Comparison of ENCODE assay signal across 8 cellular contexts in genomic region chr19:32345261-32346207, GRCh38. TPM values are rescaled to one million over a fixed set of nuclear protein-coding genes. Genes with fewer than 3 reads are reported as not detected.
DNase-seq lines count a peak whose midpoint lies in the region; ATAC-seq lines count a peak whose summit lies in the region.

Gene ZNF507 (plus strand): TSS chr19:32345610. CDS start chr19:32352831, 7,221 bp downstream.

- H3K27ac ChIP-seq in CD8-positive, alpha-beta memory T cell (ENCODE audit: low read depth, low read length): peak within 1 kb of the TSS; percentile 75
- peak within 1 kb of the TSS; percentile 78 for H3K27ac ChIP-seq in effector memory CD4-positive, alpha-beta T cell (ENCODE audit: insufficient read depth, low read length, poor library complexity, severe bottlenecking)

- peaks cover 39% of the 10 kb centered on the region for H3K4me1 ChIP-seq in CD8-positive, alpha-beta memory T cell (ENCODE audit: insufficient read depth, low read length)
- peaks cover 16% of the 10 kb centered on the region for H3K4me1 ChIP-seq in effector memory CD4-positive, alpha-beta T cell (ENCODE audit: control insufficient read depth, insufficient read depth, low read length, poor library complexity, severe bottlenecking)

- H3K36me3 ChIP-seq in CD8-positive, alpha-beta memory T cell (ENCODE audit: insufficient read depth, low read length): peaks cover 18% of the 10 kb centered on the region
- H3K36me3 ChIP-seq in effector memory CD4-positive, alpha-beta T cell (ENCODE audit: control insufficient read depth, insufficient read depth, low read length): peaks cover 17% of the 10 kb centered on the region

- H3K4me3 Mint-ChIP-seq in CD8-positive, alpha-beta memory T cell: peak within 1 kb of the TSS; percentile 92 to 100 (median 97)
- H3K4me3 Mint-ChIP-seq in memory B cell: peak within 1 kb of the TSS; percentile 97

- peaks cover 4 to 6% of the 10 kb centered on the region in 2 donors for H3K27me3 Mint-ChIP-seq in CD8-positive, alpha-beta memory T cell
- H3K27me3 Mint-ChIP-seq in memory B cell: no peaks in the 10 kb centered on the region

- H3K36me3 Mint-ChIP-seq in CD8-positive, alpha-beta memory T cell: peaks cover 2 to 40% (median 9%) of the 10 kb centered on the region in 3 donors
- peaks cover 18% of the 10 kb centered on the region for H3K36me3 Mint-ChIP-seq in memory B cell

- CTCF ChIA-PET in CD8-positive, alpha-beta memory T cell (lab: Charles Lee): interaction anchor here (0.9 to 2.1 kb wide), 2 partner anchors 59 to 224 kb away, joined by 4 to 5 read pairs; partner anchors contain the start of gene DPY19L3

- H3K9me3 Mint-ChIP-seq in CD8-positive, alpha-beta memory T cell: no peaks in the 10 kb centered on the region
- H3K9me3 Mint-ChIP-seq in memory B cell: no peaks in the 10 kb centered on the region

- DNase-seq in CD8-positive, alpha-beta memory T cell: peak; percentile 77 to 85 (median 77)
- DNase-seq in NCI-H82 treated with DMSO at 0.1 percent for 48 hours (lab: John Stamatoyannopoulos, UW; ENCODE audit: unreplicated experiment) (peak; percentile 46), memory B cell (ENCODE audit: low spot score in 2 of 2) (peak; percentile 78 to 84)
- peak; percentile 94 for DNase-seq in activated CD8-positive, alpha-beta memory T cell treated with anti-CD3 and anti-CD28 coated beads for 24 hours
- peak; percentile 62 to 73 (median 65) for DNase-seq in effector memory CD4-positive, alpha-beta T cell
- peak; percentile 71 for DNase-seq in stimulated activated CD8-positive, alpha-beta memory T cell treated with anti-CD3 and anti-CD28 coated beads, Interleukin-12 subunit alpha, Interleukin-12 subunit beta, amount 100 ng/mL, for 1 hour (ENCODE audit: low read depth)

- H3K4me3 ChIP-seq in CD8-positive, alpha-beta memory T cell (ENCODE audit: low read length): peak within 1 kb of the TSS; percentile 95
- H3K4me3 ChIP-seq in effector memory CD4-positive, alpha-beta T cell (ENCODE audit: insufficient read depth, low read depth, low read length, poor library complexity, severe bottlenecking): peak within 1 kb of the TSS; percentile 71

- peak within 1 kb of the TSS; percentile 81 to 99 (median 97) for H3K27ac Mint-ChIP-seq in CD8-positive, alpha-beta memory T cell
- H3K27ac Mint-ChIP-seq in memory B cell: peak within 1 kb of the TSS; percentile 94

- H3K9me3 ChIP-seq in CD8-positive, alpha-beta memory T cell (ENCODE audit: low read length): no peaks in the 10 kb centered on the region
- H3K9me3 ChIP-seq in effector memory CD4-positive, alpha-beta T cell (ENCODE audit: control insufficient read depth, low read length): no peaks in the 10 kb centered on the region

- peaks cover 38 to 48% (median 44%) of the 10 kb centered on the region in 3 donors for H3K4me1 Mint-ChIP-seq in CD8-positive, alpha-beta memory T cell
- H3K4me1 Mint-ChIP-seq in memory B cell: peaks cover 12% of the 10 kb centered on the region

- peak; percentile 90 for ATAC-seq in GM19438 (IDR thresholded peaks at IDR 0.05; ENCODE audit: low read depth, unreplicated experiment)
- ATAC-seq in HG03565 (IDR thresholded peaks at IDR 0.05; ENCODE audit: unreplicated experiment): peak; percentile 52
- peak; percentile 89 for ATAC-seq in memory B cell (ENCODE audit: low read depth)

- no peaks in the 10 kb centered on the region for H3K27me3 ChIP-seq in CD8-positive, alpha-beta memory T cell (ENCODE audit: insufficient read depth, low read length, poor library complexity, severe bottlenecking)
- no peaks in the 10 kb centered on the region for H3K27me3 ChIP-seq in effector memory CD4-positive, alpha-beta T cell (replicated peaks; ENCODE audit: control insufficient read depth, insufficient read depth, low read length, poor library complexity, severe bottlenecking)

- POLR2A ChIA-PET in CD8-positive, alpha-beta memory T cell (lab: Charles Lee): interaction anchor here (1.5 to 1.6 kb wide), 2 partner anchors 60 to 235 kb away, joined by 3 to 11 read pairs; partner anchors contain the start of gene DPY19L3

RNA-seq across cellular contexts. Expression of gene ZNF507, which starts in this region (rescaled TPM):
- 10 to 100 TPM; 29.6 to 32.9 TPM for total RNA-seq in CD8-positive, alpha-beta memory T cell
- polyA plus RNA-seq in CD8-positive, alpha-beta memory T cell: 6.5 TPM

Comparison
In these comparisons a context has a peak if more than half of its experiments do, and no peak if none do; other contexts are left out.
1. Peak in every context shown above with its lines: DNase-seq, ATAC-seq, H3K4me3 ChIP-seq and H3K27ac ChIP-seq.